Comparison of ENCODE assay signal across 1 cellular context in the genomic region with DNA sequence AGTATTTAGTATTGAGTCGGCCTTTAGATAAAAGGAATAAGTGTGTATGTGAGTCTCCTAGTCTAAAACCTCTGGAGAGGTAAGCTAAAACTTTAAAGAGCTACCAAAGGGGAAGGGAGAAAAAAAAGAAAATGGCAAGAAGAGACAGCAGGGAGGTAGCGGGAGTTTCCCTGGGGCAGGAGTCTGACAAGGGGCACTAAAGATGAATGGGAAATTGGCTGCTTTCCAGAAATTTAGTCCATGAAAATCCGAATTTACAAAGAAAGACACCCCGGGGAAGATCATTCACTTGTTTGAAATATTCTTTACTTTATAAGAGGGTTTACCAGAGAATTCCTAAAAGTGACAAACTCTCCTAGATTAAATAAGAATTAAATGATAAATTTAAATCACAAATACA.
TF ChIP-seq lines count a peak whose summit lies in the region.

No MANE protein-coding gene starts in this region.

TF ChIP-seq in K562, 482 proteins besides CTCF, POLR2A, EP300 and RAD21:
- peak; percentile 59; the same call in 1 of the 2 replicates for TF ChIP-seq NFIC (IDR thresholded peaks at IDR 0.05)
- no peak for TF ChIP-seq HEY1 (CRISPR knock-in tag; IDR thresholded peaks at IDR 0.05; ENCODE audit: borderline replicate concordance)
